ENCODE assay signal across 25 cellular contexts in the genomic region with DNA sequence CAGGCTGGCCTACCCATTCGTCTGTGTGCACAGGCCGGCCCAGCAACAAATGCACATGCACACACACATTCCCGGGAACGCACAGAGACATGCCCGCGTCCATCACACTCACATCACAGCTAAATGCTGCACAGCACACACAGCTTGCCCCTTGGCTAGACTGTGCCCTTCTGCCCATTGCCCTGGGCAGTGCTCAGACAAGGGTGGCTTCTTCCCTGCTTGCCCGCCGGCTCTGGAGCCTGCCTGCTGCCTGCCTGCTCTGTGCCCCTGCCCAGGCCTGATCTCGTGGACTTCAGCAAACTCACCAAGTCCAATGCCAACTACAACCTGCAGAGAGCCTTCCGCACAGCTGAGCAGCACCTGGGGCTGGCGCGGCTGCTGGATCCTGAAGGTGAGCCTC. TPM values are rescaled to one million over a fixed set of nuclear protein-coding genes. Genes with fewer than 3 reads are reported as not detected.
A peak's percentile ranks its signal among the peaks of the same experiment; 100 is the strongest.
DNase-seq lines count a peak whose midpoint lies in the region; ATAC-seq, FAIRE-seq and TF ChIP-seq lines count a peak whose summit lies in the region.
"Had no signal": no experiment of that assay in that cellular context is flagged by ENCODE, and none has a peak within 500 bp of the region (broad histone marks: within the 10 kb centered on the region; RNA-seq: fewer than 3 reads in every experiment).

No MANE protein-coding gene starts in this region.

- H3K4me1 ChIP-seq in HEK293 (ENCODE audit: control insufficient read depth, insufficient read depth, low read length) (no peaks in the 10 kb centered on the region), H1 (replicated peaks in 1 of 4; ENCODE audit: control insufficient read depth in 3 of 4, insufficient read depth in 4 of 4, low read length in 3 of 4) (no peaks in the 10 kb centered on the region), psoas muscle (no peaks in the 10 kb centered on the region)
- H3K4me1 ChIP-seq: A549; BE2C; BLaER1 treated with 17β-estradiol and CSF1 and Interleukin-3, amounts not matched to agents 10 nM and 100 nM had no signal

- TF ChIP-seq EP300 in H1 (IDR thresholded peaks at IDR 0.05; ENCODE audit: borderline replicate concordance in 1 of 2, low read depth in 2 of 2, low read length in 2 of 2), result no peak

- H3K4me3 ChIP-seq in HEK293 (ENCODE audit: low read depth, low read length) (no peak overlapping the region), H1 (ENCODE audit: extremely low read depth in 1 of 4, insufficient read depth in 2 of 4, low read depth in 3 of 4, low read length in 4 of 4) (no peak overlapping the region), psoas muscle (no peak overlapping the region)
- H3K4me3 ChIP-seq: A549; BLaER1 treated with 17β-estradiol and CSF1 and Interleukin-3, amounts not matched to agents 10 nM and 100 nM had no signal

- POLR2A ChIA-PET in HEK293 (lab: Yijun Ruan, JAX) (interaction anchor here (0.5 to 1.0 kb wide), 2 partner anchors 17 to 187 kb away, joined by 4 to 7 read pairs; no protein-coding TSS in a partner anchor), H1 (lab: Charles Lee; ENCODE audit: partially characterized antibody) (interaction anchor here (0.5 kb wide), 1 partner anchor 118 kb away, joined by 4 read pairs; no protein-coding TSS in a partner anchor)

- no peak for TF ChIP-seq CTCF in HEK293 (tag by site-specific recombination; IDR thresholded peaks at IDR 0.05)
- TF ChIP-seq CTCF in H1 (IDR thresholded peaks at IDR 0.05; ENCODE audit: control extremely low read depth in 1 of 3, insufficient read depth in 1 of 3, low read depth in 1 of 3, low read length in 3 of 3), result no peak
- TF ChIP-seq CTCF in psoas muscle (IDR thresholded peaks at IDR 0.05), result no peak

- no peaks in the 10 kb centered on the region for H3K4me1 Mint-ChIP-seq in natural killer cell treated with Interleukin-12 subunit alpha and Interleukin-12 subunit beta and Interleukin-15 and Interleukin-18, amount 100 ng/mL, for 72 hours (ENCODE audit: low read depth in 2 of 2)
- H3K4me1 Mint-ChIP-seq: CD14-positive monocyte; CD8-positive, alpha-beta memory T cell had no signal

- H3K9me3 ChIP-seq in HEK293 (ENCODE audit: control insufficient read depth, insufficient read depth, low read depth, low read length), result no peaks in the 10 kb centered on the region; the same call in 1 of the 2 replicates
- 0 out of 4 replicates have a peak, but pooled peaks cover 0 to under 1% of the 10 kb centered on the region in 2 experiments for H3K9me3 ChIP-seq in H1 (ENCODE audit: insufficient read depth in 2 of 2, low read depth in 1 of 2, low read length in 1 of 2)
- H3K9me3 ChIP-seq in psoas muscle, result no peaks in the 10 kb centered on the region
- H3K9me3 ChIP-seq: A549; BE2C; BLaER1 treated with 17β-estradiol and CSF1 and Interleukin-3, amounts not matched to agents 10 nM and 100 nM had no signal

- no peak overlapping the region for H2AFZ ChIP-seq in H1 (ENCODE audit: low read length)

- H4K20me1 ChIP-seq in H1 (replicated peaks in 1 of 2; ENCODE audit: control insufficient read depth in 1 of 2, insufficient read depth in 2 of 2, low read length in 2 of 2), result no peaks in the 10 kb centered on the region

- CTCF ChIA-PET in HEK293 (lab: Yijun Ruan, JAX), result interaction anchor here (1.2 to 1.3 kb wide), 2 partner anchors 13 to 32 kb away, joined by 3 to 9 read pairs; partner anchors contain the start of gene BLVRB
- CTCF ChIA-PET in H1 (lab: Charles Lee; ENCODE audit: partially characterized antibody), result interaction anchor here (1.1 to 2.2 kb wide), 3 partner anchors 14 to 80 kb away, joined by 3 to 7 read pairs (median 6); no protein-coding TSS in a partner anchor

- peak overlapping the region; percentile 18; the same call in 1 of the 2 replicates for H2BK5ac ChIP-seq in H1 (ENCODE audit: low read depth, low read length)

- H3K23me2 ChIP-seq in H1 (ENCODE audit: low read depth, low read length), result peaks cover 1% of the 10 kb centered on the region; the same call in 1 of the 2 replicates

- no peaks in the 10 kb centered on the region for H3K79me2 ChIP-seq in H1 (ENCODE audit: control insufficient read depth in 1 of 2, insufficient read depth in 2 of 2, low read length in 2 of 2)

- H3K27ac ChIP-seq in HEK293 (ENCODE audit: extremely low read depth, low read depth, low read length) (no peak overlapping the region), H1 (ENCODE audit: low read depth, low read length) (no peak overlapping the region), psoas muscle (no peak overlapping the region)
- H3K27ac ChIP-seq: A549; BLaER1 treated with 17β-estradiol and CSF1 and Interleukin-3, amounts not matched to agents 10 nM and 100 nM had no signal

- no peak overlapping the region for H3K14ac ChIP-seq in H1 (ENCODE audit: insufficient read length)

- no peak overlapping the region for H3K56ac ChIP-seq in H1 (replicated peaks; ENCODE audit: insufficient read length, low read depth, low read length)

- no peak overlapping the region for H2AK5ac ChIP-seq in H1 (ENCODE audit: low read depth, low read length)

- intact Hi-C loops in psoas muscle (cut with DNase I), result no loop called here

- no peak overlapping the region for H4K5ac ChIP-seq in H1 (ENCODE audit: insufficient read length, low read depth, low read length)

- no peak overlapping the region for H3K27ac Mint-ChIP-seq in natural killer cell treated with Interleukin-12 subunit alpha and Interleukin-12 subunit beta and Interleukin-15 and Interleukin-18, amount 100 ng/mL, for 72 hours
- H3K27ac Mint-ChIP-seq: CD4-positive, alpha-beta T cell; CD8-positive, alpha-beta memory T cell had no signal

- H3K4me2 ChIP-seq in H1 (ENCODE audit: insufficient read depth in 1 of 2, low read depth in 2 of 2, low read length in 2 of 2), result no peak overlapping the region
- H3K4me2 ChIP-seq: A549; BLaER1 treated with 17β-estradiol and CSF1 and Interleukin-3, amounts not matched to agents 10 nM and 100 nM had no signal

- H3K36me3 ChIP-seq in HEK293 (ENCODE audit: control insufficient read depth in 2 of 2, insufficient read depth in 1 of 2, low read length in 2 of 2) (no peaks in the 10 kb centered on the region; a peak in 1 of 3 replicates), H1 (ENCODE audit: control insufficient read depth in 2 of 4, insufficient read depth in 4 of 4, low read length in 3 of 4) (no peaks in the 10 kb centered on the region), psoas muscle (ENCODE audit: insufficient read depth in 1 of 2, low read depth in 1 of 2) (no peaks in the 10 kb centered on the region)
- H3K36me3 ChIP-seq: BE2C; BLaER1 treated with 17β-estradiol and CSF1 and Interleukin-3, amounts not matched to agents 10 nM and 100 nM had no signal

- no peak for TF ChIP-seq RAD21 in H1 (IDR thresholded peaks at IDR 0.05 in 1 of 2, conservative IDR thresholded peaks at IDR 0.05 in 1 of 2; ENCODE audit: low read depth in 2 of 2, low read length in 2 of 2)

- WGBS in H1 (ENCODE audit: extremely low coverage in 1 of 2, insufficient coverage in 1 of 2, insufficient read length in 1 of 2, insufficient replicate concordance in 2 of 2, low coverage in 1 of 2, low lambda C conversion rate in 2 of 2, missing lambda C conversion rate in 1 of 2), 2 experiments, result 86% methylated on average over 12 of the region's 12 CpGs; no CpG with 5 or more reads in 1 of the 2 experiments
- WGBS in psoas muscle, 3 donors, result 87 to 92% (median 88%) methylated on average over 12 of the region's 12 CpGs

- ATAC-seq in natural killer cell treated with Interleukin-12 subunit alpha and Interleukin-12 subunit beta and Interleukin-15 and Interleukin-18, amount 100 ng/mL, for 72 hours, result peak; percentile 22 to 40
- ATAC-seq in psoas muscle, result no peak
- ATAC-seq: A549 had no signal

- H3K4me3 Mint-ChIP-seq in natural killer cell treated with Interleukin-12 subunit alpha and Interleukin-12 subunit beta and Interleukin-15 and Interleukin-18, amount 100 ng/mL, for 72 hours, result no peak overlapping the region
- H3K4me3 Mint-ChIP-seq: CD14-positive monocyte; CD4-positive, alpha-beta T cell; CD8-positive, alpha-beta memory T cell had no signal

- no peak for FAIRE-seq in H1 (lab: Jason Lieb, UNC)
- peak; percentile 40 for FAIRE-seq in urothelium cell line (lab: Jason Lieb, UNC)
- FAIRE-seq: A549, GM12891, GM18507 had no signal

- H4K8ac ChIP-seq in H1 (ENCODE audit: extremely low read depth, insufficient read depth, low read length), result no peak overlapping the region

- H3K18ac ChIP-seq in H1 (ENCODE audit: extremely low read depth, low read length), result no peak overlapping the region

- peaks cover 0 to 5% (median 4%) of the 10 kb centered on the region in 4 experiments; a peak in 4 of 7 replicates for H3K27me3 ChIP-seq in H1 (replicated peaks in 1 of 4; ENCODE audit: control insufficient read depth in 3 of 4, extremely low read depth in 1 of 4, insufficient read depth in 3 of 4, low read length in 3 of 4)
- no peaks in the 10 kb centered on the region for H3K27me3 ChIP-seq in psoas muscle (ENCODE audit: insufficient read depth in 3 of 3, low read length in 2 of 3)
- H3K27me3 ChIP-seq: BE2C; BLaER1 treated with 17β-estradiol and CSF1 and Interleukin-3, amounts not matched to agents 10 nM and 100 nM had no signal

- H2BK120ac ChIP-seq in H1 (replicated peaks; ENCODE audit: low read depth, low read length), result peak overlapping the region; percentile 22

- H3K27me3 Mint-ChIP-seq in natural killer cell treated with Interleukin-12 subunit alpha and Interleukin-12 subunit beta and Interleukin-15 and Interleukin-18, amount 100 ng/mL, for 72 hours, result peaks cover 25 to 27% of the 10 kb centered on the region in 2 donors

- H3K9me3 Mint-ChIP-seq in natural killer cell treated with Interleukin-12 subunit alpha and Interleukin-12 subunit beta and Interleukin-15 and Interleukin-18, amount 100 ng/mL, for 72 hours, result no peaks in the 10 kb centered on the region
- H3K9me3 Mint-ChIP-seq: CD4-positive, alpha-beta T cell had no signal

- H2BK12ac ChIP-seq in H1 (ENCODE audit: low read depth, low read length), result no peak overlapping the region

- no peaks in the 10 kb centered on the region for H3K36me3 Mint-ChIP-seq in natural killer cell treated with Interleukin-12 subunit alpha and Interleukin-12 subunit beta and Interleukin-15 and Interleukin-18, amount 100 ng/mL, for 72 hours
- H3K36me3 Mint-ChIP-seq: CD14-positive monocyte had no signal

- H4K91ac ChIP-seq in H1 (replicated peaks; ENCODE audit: insufficient read length, low read length), result no peak overlapping the region

- H3K4ac ChIP-seq in H1 (replicated peaks; ENCODE audit: insufficient read length, low read depth, low read length), result no peak overlapping the region

- H2BK15ac ChIP-seq in H1 (ENCODE audit: low read length), result no peak overlapping the region

- no peaks in the 10 kb centered on the region for H3K79me1 ChIP-seq in H1 (ENCODE audit: low read depth, low read length)

- no peak for TF ChIP-seq POLR2A in H1 (IDR thresholded peaks at IDR 0.05; ENCODE audit: control extremely low read depth in 1 of 2, low read depth in 2 of 2, low read length in 2 of 2)

- no peak overlapping the region for H3K23ac ChIP-seq in H1 (ENCODE audit: insufficient read length)

- H3K9ac ChIP-seq in H1 (replicated peaks in 1 of 4; ENCODE audit: extremely low read depth in 1 of 4, low read depth in 3 of 4, low read length in 3 of 4), result no peak overlapping the region
- H3K9ac ChIP-seq: BLaER1 treated with 17β-estradiol and CSF1 and Interleukin-3, amounts not matched to agents 10 nM and 100 nM had no signal

- DNase-seq in H1 (ENCODE audit: low read depth in 1 of 2, low spot score in 2 of 2), result no peak
- no peak for DNase-seq in natural killer cell treated with Interleukin-12 subunit alpha and Interleukin-12 subunit beta and Interleukin-15 and Interleukin-18, amount 100 ng/mL, for 72 hours (ENCODE audit: low spot score)
- DNase-seq in urothelium cell line (ENCODE audit: low spot score), result no peak
- DNase-seq in NCI-H146 treated with DMSO at 0.1 percent for 48 hours (lab: John Stamatoyannopoulos, UW; ENCODE audit: unreplicated experiment), result no peak
- no peak for DNase-seq in NCI-H1417 treated with DMSO at 0.1 percent for 48 hours (lab: John Stamatoyannopoulos, UW)
- DNase-seq in psoas muscle, result no peak
- DNase-seq: 8988T; ACHN; AML-193; BE2C; Calu3; CD4-positive, alpha-beta T cell; CD8-positive, alpha-beta memory T cell; DMS53; DMS79 treated with DMSO at 0.1 percent for 48 hours; GF-D8; GOT3; H7; HCEC 1CT had no signal

- H2BK20ac ChIP-seq in H1 (ENCODE audit: low read length), result no peak overlapping the region

RNA-seq across cellular contexts. Expression of gene SPTBN4, which starts 30.4 kb away (rescaled TPM):
- 1.9 and 3.4 TPM in 2 replicates for total RNA-seq in H1 (2021; fragmentation: NEBNext Ultra II Directional; extraction: Animal tissue kit (Norgen Biotek cat#: 25700))
- 3.0 and 4.7 TPM in 2 replicates for polyA plus RNA-seq in H1 (2011; rRNA removed)
- polyA plus RNA-seq in H1 (2011; cell fraction: cytosol; rRNA removed), result 5.7 TPM
- polyA plus RNA-seq in H1 (2011; cell fraction: nucleus; rRNA removed), result 6.7 TPM
- 3.3 to 7.4 TPM (median 5.5 TPM) in 4 replicates for polyA plus RNA-seq in H1 (2012, experiment 1 of 2)
- polyA plus RNA-seq in H1 (2012, experiment 2 of 2), result 2.0 TPM
- 2.4 TPM for polyA plus RNA-seq in H1 (2013, experiment 1 of 2)
- polyA plus RNA-seq in H1 (2013, experiment 2 of 2), result 1.8 TPM
- polyA minus RNA-seq in H1 (2011; rRNA and poly(A)+ RNA removed), result 1.3 and 2.0 TPM in 2 replicates
- 1.8 TPM for polyA minus RNA-seq in H1 (2011; cell fraction: cytosol; rRNA and poly(A)+ RNA removed)
- polyA minus RNA-seq in H1 (2011; cell fraction: nucleus; rRNA and poly(A)+ RNA removed), result 1.6 TPM
- total RNA-seq in natural killer cell treated with Interleukin-12 subunit alpha and Interleukin-12 subunit beta and Interleukin-15 and Interleukin-18, amount 100 ng/mL, for 72 hours, result not detected
- total RNA-seq in psoas muscle, result 1 to 10 TPM; 1.8 to 4.7 (median 2.8) TPM
- polyA plus RNA-seq in psoas muscle, result 1 to 10 TPM in 2 of 3 donors, under 1 TPM in 1; 0.66 to 2.9 (median 2.8) TPM
- polyA plus RNA-seq: CD14-positive monocyte; CD8-positive, alpha-beta memory T cell had no signal

RNA-seq across cellular contexts. Expression of gene BLVRB, which starts 31.7 kb away (rescaled TPM):
- 28.7 and 32.3 TPM in 2 replicates for total RNA-seq in H1 (2021; fragmentation: NEBNext Ultra II Directional; extraction: Animal tissue kit (Norgen Biotek cat#: 25700))
- 182 and 196 TPM in 2 replicates for polyA plus RNA-seq in H1 (2011; rRNA removed)
- polyA plus RNA-seq in H1 (2011; cell fraction: cytosol; rRNA removed), result 134 TPM
- polyA plus RNA-seq in H1 (2011; cell fraction: nucleus; rRNA removed), result 82.5 TPM
- 36.4 to 73.2 TPM (median 66.2 TPM) in 4 replicates for polyA plus RNA-seq in H1 (2012, experiment 1 of 2)
- polyA plus RNA-seq in H1 (2012, experiment 2 of 2), result 60.9 TPM
- polyA plus RNA-seq in H1 (2013, experiment 1 of 2), result 43.5 TPM
- polyA plus RNA-seq in H1 (2013, experiment 2 of 2), result 41.3 TPM
- polyA minus RNA-seq in H1 (2011; rRNA and poly(A)+ RNA removed), result 37.7 and 38.8 TPM in 2 replicates
- 41.1 TPM for polyA minus RNA-seq in H1 (2011; cell fraction: cytosol; rRNA and poly(A)+ RNA removed)
- polyA minus RNA-seq in H1 (2011; cell fraction: nucleus; rRNA and poly(A)+ RNA removed), result 29.0 TPM
- 1 to 10 TPM; 4.6 to 5.3 TPM for total RNA-seq in natural killer cell treated with Interleukin-12 subunit alpha and Interleukin-12 subunit beta and Interleukin-15 and Interleukin-18, amount 100 ng/mL, for 72 hours
- total RNA-seq in psoas muscle, result 100 to 1,000 TPM in 2 of 4 donors, 10 to 100 TPM in 2; 74.1 to 189 (median 114) TPM
- 100 to 1,000 TPM; 167 to 204 (median 172) TPM for polyA plus RNA-seq in psoas muscle

RNA-seq across cellular contexts. Expression of gene SERTAD3, which starts 53.1 kb away (rescaled TPM):
- 32.1 and 33.4 TPM in 2 replicates for total RNA-seq in H1 (2021; fragmentation: NEBNext Ultra II Directional; extraction: Animal tissue kit (Norgen Biotek cat#: 25700))
- polyA plus RNA-seq in H1 (2011; rRNA removed) (15.1 and 23.5 TPM in 2 replicates), psoas muscle (10 to 100 TPM; 12.7 to 30.0 (median 13.8) TPM)
- polyA plus RNA-seq in H1 (2011; cell fraction: cytosol; rRNA removed), result 14.4 TPM
- polyA plus RNA-seq in H1 (2011; cell fraction: nucleus; rRNA removed), result 17.5 TPM
- 19.0 to 27.4 TPM (median 21.0 TPM) in 4 replicates for polyA plus RNA-seq in H1 (2012, experiment 1 of 2)
- polyA plus RNA-seq in H1 (2012, experiment 2 of 2), result 29.2 TPM
- polyA plus RNA-seq in H1 (2013, experiment 1 of 2), result 11.0 TPM
- 10.4 TPM for polyA plus RNA-seq in H1 (2013, experiment 2 of 2)
- 18.8 and 25.3 TPM in 2 replicates for polyA minus RNA-seq in H1 (2011; rRNA and poly(A)+ RNA removed)
- polyA minus RNA-seq in H1 (2011; cell fraction: cytosol; rRNA and poly(A)+ RNA removed), result 34.3 TPM
- 11.6 TPM for polyA minus RNA-seq in H1 (2011; cell fraction: nucleus; rRNA and poly(A)+ RNA removed)
- 10 to 100 TPM; 12.8 to 13.2 TPM for total RNA-seq in natural killer cell treated with Interleukin-12 subunit alpha and Interleukin-12 subunit beta and Interleukin-15 and Interleukin-18, amount 100 ng/mL, for 72 hours
- total RNA-seq in psoas muscle, result 10 to 100 TPM; 16.0 to 29.0 (median 26.0) TPM

Comparison
In these comparisons a context has a peak if more than half of its experiments do, and no peak if none do; other contexts are left out.
1. ATAC-seq: peak in natural killer cell treated with Interleukin-12 subunit alpha and Interleukin-12 subunit beta and Interleukin-15 and Interleukin-18, amount 100 ng/mL, for 72 hours (2 of 2); none in psoas muscle (0 of 4).